ENCODE assay signal across 9 cellular contexts in genomic region chr3:51340311-51340829, GRCh38. TPM values are rescaled to one million over a fixed set of nuclear protein-coding genes. Genes with fewer than 3 reads are reported as not detected.
DNase-seq lines count a peak whose midpoint lies in the region; ATAC-seq and TF ChIP-seq lines count a peak whose summit lies in the region.
"Had no signal": no experiment of that assay in that cellular context is flagged by ENCODE, and none has a peak within 500 bp of the region (broad histone marks: within the 10 kb centered on the region; RNA-seq: fewer than 3 reads in every experiment).

No MANE protein-coding gene starts in this region.

- no peak for TF ChIP-seq CTCF in AG09319 (IDR thresholded peaks at IDR 0.05; ENCODE audit: low read depth, low read length)
- no peak for TF ChIP-seq CTCF in epithelial cell of proximal tubule (conservative IDR thresholded peaks at IDR 0.05; ENCODE audit: low read depth, low read length)

- no peak for ATAC-seq in HG03095 (IDR thresholded peaks at IDR 0.05; ENCODE audit: unreplicated experiment)

- no peak overlapping the region for H3K4me3 ChIP-seq in epithelial cell of proximal tubule (ENCODE audit: low read depth, low read length)

- peak; percentile 73 for DNase-seq in AG09319 (ENCODE audit: extremely low read depth, low read depth)
- peak; percentile 0 for DNase-seq in NCI-H446 treated with DMSO at 0.1 percent for 48 hours (lab: John Stamatoyannopoulos, UW)
- DNase-seq in epithelial cell of proximal tubule (ENCODE audit: low read depth), result peak; percentile 89
- peak; percentile 88 for DNase-seq in myocyte (ENCODE audit: low read depth)
- DNase-seq in NCI-H2029 (lab: John Stamatoyannopoulos, UW), result no peak
- DNase-seq in T-helper 1 cell, result no peak
- no peak for DNase-seq in cerebellar cortex (ENCODE audit: low spot score)
- DNase-seq: activated naive CD8-positive, alpha-beta T cell treated with anti-CD3 and anti-CD28 coated beads, Interleukin-2, amount 10 ng/mL, durations not matched to agents 7 days and 5 days had no signal

RNA-seq across cellular contexts. Expression of gene MANF, which starts 44.7 kb away (rescaled TPM):
- total RNA-seq in epithelial cell of proximal tubule, result 151 and 265 TPM in 2 replicates
- 65.2 and 129 TPM in 2 replicates for total RNA-seq in myocyte
- 161 TPM for polyA plus RNA-seq in myocyte (2012)

RNA-seq across cellular contexts. Expression of gene RBM15B, which starts 50.7 kb away (rescaled TPM):
- total RNA-seq in epithelial cell of proximal tubule (25.6 and 39.1 TPM in 2 replicates), myocyte (25.8 and 26.1 TPM in 2 replicates)
- 22.9 TPM for polyA plus RNA-seq in myocyte (2012)

Comparison
In these comparisons a context has a peak if more than half of its experiments do, and no peak if none do; other contexts are left out.
1. DNase-seq: peak in AG09319 (single experiment), NCI-H446 treated with DMSO at 0.1 percent for 48 hours (single experiment), epithelial cell of proximal tubule (single experiment) and myocyte (single experiment); none in NCI-H2029 (single experiment), T-helper 1 cell (0 of 5) and cerebellar cortex (single experiment).